17 cellular contexts compared by ENCODE assay signal in genomic region chr5:74320526-74320925, GRCh38.
"Had no signal": no experiment of that assay in that cellular context is flagged by ENCODE, and none has a peak within 500 bp of the region (broad histone marks: within the 10 kb centered on the region; RNA-seq: fewer than 3 reads in every experiment).

No MANE protein-coding gene starts in this region.

- H3K4me3 Mint-ChIP-seq: activated CD8-positive, alpha-beta memory T cell treated with anti-CD3 and anti-CD28 coated beads, Interleukin-2, amount 10 ng/mL, durations not matched to agents 7 days and 5 days; effector memory CD8-positive, alpha-beta T cell; naive thymus-derived CD8-positive, alpha-beta T cell had no signal

- H3K36me3 Mint-ChIP-seq: activated CD8-positive, alpha-beta memory T cell treated with anti-CD3 and anti-CD28 coated beads, Interleukin-2, amount 10 ng/mL, durations not matched to agents 7 days and 5 days; naive thymus-derived CD8-positive, alpha-beta T cell had no signal

- H3K4me1 Mint-ChIP-seq: activated CD8-positive, alpha-beta memory T cell treated with anti-CD3 and anti-CD28 coated beads, Interleukin-2, amount 10 ng/mL, durations not matched to agents 7 days and 5 days; naive thymus-derived CD8-positive, alpha-beta T cell had no signal

- H3K27ac ChIP-seq: cardiac muscle cell, gastroesophageal sphincter, heart right ventricle, prostate gland, right atrium auricular region, tibial artery, vagina had no signal

- H3K9me3 ChIP-seq: gastroesophageal sphincter, heart right ventricle, prostate gland, right atrium auricular region, tibial artery, vagina had no signal

- H3K4me1 ChIP-seq: prostate gland, right atrium auricular region, vagina had no signal

- ATAC-seq: activated CD8-positive, alpha-beta memory T cell treated with anti-CD3 and anti-CD28 coated beads, Interleukin-2, amount 10 ng/mL, durations not matched to agents 7 days and 5 days; effector memory CD8-positive, alpha-beta T cell; gastroesophageal sphincter; heart right ventricle; left cardiac atrium; naive thymus-derived CD8-positive, alpha-beta T cell; stimulated activated naive CD8-positive, alpha-beta T cell treated with anti-CD3 and anti-CD28 coated beads, Interleukin-15, Interleukin-2, amounts not matched to agents 100 U/mL and 50 U/mL, for 24 hours had no signal

- H3K9me3 Mint-ChIP-seq: effector memory CD8-positive, alpha-beta T cell; naive thymus-derived CD8-positive, alpha-beta T cell had no signal

- H3K27ac Mint-ChIP-seq: activated CD8-positive, alpha-beta memory T cell treated with anti-CD3 and anti-CD28 coated beads, Interleukin-2, amount 10 ng/mL, durations not matched to agents 7 days and 5 days; effector memory CD8-positive, alpha-beta T cell; naive thymus-derived CD8-positive, alpha-beta T cell had no signal

- H3K4me3 ChIP-seq: cardiac muscle cell, gastroesophageal sphincter, heart right ventricle, prostate gland, right atrium auricular region, tibial artery, vagina had no signal

- H3K27me3 ChIP-seq: cardiac muscle cell, gastroesophageal sphincter, heart right ventricle, right atrium auricular region, tibial artery, vagina had no signal

- H3K36me3 ChIP-seq: cardiac muscle cell, gastroesophageal sphincter, heart right ventricle, prostate gland, right atrium auricular region, tibial artery, vagina had no signal

- DNase-seq: activated CD8-positive, alpha-beta memory T cell treated with anti-CD3 and anti-CD28 coated beads, Interleukin-2, amount 10 ng/mL, durations not matched to agents 7 days and 5 days; activated effector memory CD4-positive, alpha-beta T cell treated with Interleukin-2 at 50 U/mL for 16 hours; activated naive CD4-positive, alpha-beta T cell treated with anti-CD3 and anti-CD28 coated beads, Interleukin-2, amount 50 U/mL, for 16 hours; activated T-cell treated with anti-CD3 and anti-CD28 coated beads, Interleukin-2, amount 50 U/mL, for 1 hour; effector memory CD8-positive, alpha-beta T cell; heart right ventricle; left cardiac atrium; naive thymus-derived CD8-positive, alpha-beta T cell; stimulated activated CD4-positive, alpha-beta T cell treated with anti-CD3 and anti-CD28 coated beads, Interleukin-2, amount 100 ng/mL, for 24 hours; stimulated activated naive CD8-positive, alpha-beta T cell treated with anti-CD3 and anti-CD28 coated beads, Interleukin-15, Interleukin-2, amounts not matched to agents 100 U/mL and 50 U/mL, for 24 hours; substantia nigra; tibial artery had no signal
